In genomic region chrX:6311540-6311939, GRCh38 we compare ENCODE assay signal across 1 cellular context.
TF ChIP-seq lines count a peak whose summit lies in the region.

No MANE protein-coding gene starts in this region.

TF ChIP-seq in WTC11, 78 proteins besides CTCF, POLR2A, EP300 and RAD21 (continued from another document):
- no peak for TF ChIP-seq IRF2 (CRISPR knock-in tag; IDR thresholded peaks at IDR 0.05; ENCODE audit: borderline replicate concordance, low read depth)
- TF ChIP-seq NFYB (CRISPR knock-in tag; conservative IDR thresholded peaks at IDR 0.05; ENCODE audit: low read depth), result no peak
